In the genomic region with DNA sequence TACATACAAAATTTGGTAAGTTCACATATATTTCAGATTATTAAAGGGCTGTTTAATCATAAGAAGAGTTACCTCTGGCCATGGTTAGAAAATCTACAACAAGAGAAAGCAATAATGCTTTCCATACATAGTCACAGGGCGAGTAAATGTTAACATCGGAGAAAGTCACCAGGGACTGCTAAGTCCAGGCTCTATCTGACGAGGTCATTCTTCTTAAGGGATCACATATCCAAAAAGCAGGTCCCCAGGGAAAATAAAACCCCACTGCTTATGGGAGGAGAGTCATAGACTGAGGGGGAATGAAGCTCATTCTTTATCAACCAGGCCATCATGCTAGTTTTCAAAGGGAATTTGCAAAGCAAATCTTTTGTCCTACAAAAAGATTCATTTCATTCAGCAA, we compare ENCODE assay signal across 18 cellular contexts. TPM values are rescaled to one million over a fixed set of nuclear protein-coding genes. Genes with fewer than 3 reads are reported as not detected.
DNase-seq lines count a peak whose midpoint lies in the region; ATAC-seq, FAIRE-seq and TF ChIP-seq lines count a peak whose summit lies in the region.
"Had no signal": no experiment of that assay in that cellular context is flagged by ENCODE, and none has a peak within 500 bp of the region (broad histone marks: within the 10 kb centered on the region; RNA-seq: fewer than 3 reads in every experiment).

No MANE protein-coding gene starts in this region.

- in situ Hi-C loops in HepG2 (cut with HindIII; ENCODE audit: extremely low pct_ligation_motif_present, low pct_unique_long_range_greater_than_20kb) = no loop called here

- no peak for TF ChIP-seq RAD21 in HepG2 (CRISPR knock-in tag; IDR thresholded peaks at IDR 0.05)

- no peaks in the 10 kb centered on the region for H3K36me3 ChIP-seq in HepG2 (replicated peaks in 1 of 2; ENCODE audit: control insufficient read depth in 1 of 2, insufficient read depth in 2 of 2, low read length in 2 of 2)
- H3K36me3 ChIP-seq in right lobe of liver = no peaks in the 10 kb centered on the region
- H3K36me3 ChIP-seq: adrenal gland, gastroesophageal sphincter had no signal

- H3K4me1 Mint-ChIP-seq in T-cell = peaks cover 43 to 76% (median 70%) of the 10 kb centered on the region in 3 donors
- H3K4me1 Mint-ChIP-seq in immature natural killer cell = peaks cover 63 to 79% of the 10 kb centered on the region in 2 donors

- DNase-seq in HepG2 (ENCODE audit: low spot score) = no peak
- DNase-seq in right lobe of liver = no peak
- DNase-seq in T-cell = no peak
- DNase-seq in immature natural killer cell = no peak
- DNase-seq in HTR-8/SVneo (ENCODE audit: insufficient read length, low spot score) = no peak
- DNase-seq in stimulated activated naive CD8-positive, alpha-beta T cell treated with anti-CD3 and anti-CD28 coated beads, Interleukin-15, Interleukin-2, amounts not matched to agents 100 U/mL and 50 U/mL, for 24 hours = no peak
- DNase-seq: activated CD8-positive, alpha-beta T cell treated with anti-CD3 and anti-CD28 coated beads, Interleukin-2, amount 10 ng/mL, durations not matched to agents 7 days and 5 days; adrenal gland; NCI-H2029 treated with DMSO at 0.1 percent for 48 hours; stimulated activated CD4-positive, alpha-beta T cell treated with anti-CD3 and anti-CD28 coated beads, Interleukin-4, amount 100 ng/mL, for 4 hours; T1000 had no signal

- FAIRE-seq in HepG2 (lab: Jason Lieb, UNC) (no peak), HTR-8/SVneo (lab: Jason Lieb, UNC) (no peak)
- FAIRE-seq: K562 had no signal

- TF ChIP-seq CTCF in HepG2 (CRISPR knock-in tag; IDR thresholded peaks at IDR 0.05) = no peak
- TF ChIP-seq CTCF in right lobe of liver (IDR thresholded peaks at IDR 0.05) = no peak

- no TSS peak for BruUV-seq in HepG2 (replicated peaks; lab: Mats Ljungman, UMichigan)

- H3K27ac ChIP-seq in HepG2 (ENCODE audit: extremely low read length, insufficient read depth, low read length) (peak overlapping the region; percentile 0), right lobe of liver (no peak overlapping the region)
- H3K27ac ChIP-seq: gastroesophageal sphincter had no signal

- CTCF ChIA-PET in HepG2 (lab: Yijun Ruan, JAX; ENCODE audit: low intra/inter-chr PET ratio, low total read pairs) = no interaction called here
- CTCF ChIA-PET in T-cell (lab: Charles Lee) = interaction anchor here in 1 of 2 donors (1.2 kb wide), 1 partner anchor 10 kb away, joined by 5 read pairs; no protein-coding TSS in a partner anchor

- intact Hi-C loops in HepG2 (cut with micrococcal nuclease; ENCODE audit: unreplicated experiment) (no loop called here), right lobe of liver (cut with DNase I) (no loop called here)

- H3K9ac ChIP-seq in HepG2 (ENCODE audit: insufficient read depth, low read depth, low read length) = no peak overlapping the region

- ATAC-seq in HepG2 (no peak), right lobe of liver (no peak), T-cell (replicated peaks in 1 of 4) (no peak), GM18505 (IDR thresholded peaks at IDR 0.05; ENCODE audit: unreplicated experiment) (no peak), HG02642 (IDR thresholded peaks at IDR 0.05; ENCODE audit: poor library complexity, unreplicated experiment) (no peak)
- ATAC-seq in stimulated activated naive CD8-positive, alpha-beta T cell treated with anti-CD3 and anti-CD28 coated beads, Interleukin-15, Interleukin-2, amounts not matched to agents 100 U/mL and 50 U/mL, for 24 hours = no peak
- ATAC-seq: activated CD8-positive, alpha-beta T cell treated with anti-CD3 and anti-CD28 coated beads, Interleukin-2, amount 10 ng/mL, durations not matched to agents 7 days and 5 days; gastroesophageal sphincter; HCT116; K562 had no signal

- H3K79me2 ChIP-seq in HepG2 (ENCODE audit: insufficient read depth, low read length) = peaks cover 50% of the 10 kb centered on the region

- H3K9me3 ChIP-seq in HepG2 (ENCODE audit: low read length) = no peaks in the 10 kb centered on the region
- H3K9me3 ChIP-seq in right lobe of liver = no peaks in the 10 kb centered on the region
- H3K9me3 ChIP-seq: adrenal gland, gastroesophageal sphincter had no signal

- WGBS in HepG2 (ENCODE audit: low lambda C conversion rate) = 84% methylated on average over 3 of the region's 3 CpGs
- WGBS in right lobe of liver (ENCODE audit: insufficient coverage, low coverage, low lambda C conversion rate, missing lambda C conversion rate) = 90% methylated on average over 3 of the region's 3 CpGs

- no peaks in the 10 kb centered on the region for H4K20me1 ChIP-seq in HepG2 (ENCODE audit: insufficient read depth, low read length)

- H3K27me3 Mint-ChIP-seq in T-cell = no peaks in the 10 kb centered on the region
- H3K27me3 Mint-ChIP-seq in immature natural killer cell (ENCODE audit: low read depth in 3 of 3) = peaks cover 0 to 14% (median 4%) of the 10 kb centered on the region in 3 donors

- POLR2A ChIA-PET in HepG2 (lab: Yijun Ruan, JAX) (interaction anchor here (1.4 kb wide), 1 partner anchor 10 kb away, joined by 3 read pairs; no protein-coding TSS in a partner anchor), T-cell (lab: Charles Lee) (interaction anchor here in 1 of 2 donors (1.0 kb wide), 1 partner anchor 10 kb away, joined by 5 read pairs; no protein-coding TSS in a partner anchor)

- no peak overlapping the region for H3K4me3 ChIP-seq in HepG2 (replicated peaks in 1 of 3; ENCODE audit: insufficient read depth in 1 of 3, low read depth in 2 of 3, low read length in 3 of 3)
- no peak overlapping the region for H3K4me3 ChIP-seq in right lobe of liver
- H3K4me3 ChIP-seq: adrenal gland, gastroesophageal sphincter, K562 had no signal

- TF ChIP-seq POLR2A in HepG2 (IDR thresholded peaks at IDR 0.05; ENCODE audit: insufficient read depth in 1 of 2, low read depth in 2 of 2, low read length in 2 of 2) (no peak), right lobe of liver (IDR thresholded peaks at IDR 0.05) (no peak), GM18505 (IDR thresholded peaks at IDR 0.05; ENCODE audit: borderline replicate concordance, extremely low read depth, insufficient read depth, insufficient read length) (no peak)

- no peaks in the 10 kb centered on the region; a peak in 1 of 5 replicates for H3K27me3 ChIP-seq in HepG2 (ENCODE audit: control insufficient read depth in 1 of 2, insufficient read depth in 2 of 2, low read length in 2 of 2)
- no peaks in the 10 kb centered on the region for H3K27me3 ChIP-seq in right lobe of liver
- H3K27me3 ChIP-seq: adrenal gland, gastroesophageal sphincter had no signal

- no peak overlapping the region for H2AFZ ChIP-seq in HepG2 (ENCODE audit: low read length)

- peak overlapping the region; percentile 22; the same call in 1 of the 2 replicates for H3K4me2 ChIP-seq in HepG2 (ENCODE audit: low read depth, low read length)

- H3K27ac Mint-ChIP-seq in T-cell (peak overlapping the region; percentile 34 to 76), immature natural killer cell (peak overlapping the region in 5 of 6 donors; percentile 35 to 83 (median 49))
- H3K27ac Mint-ChIP-seq: activated CD8-positive, alpha-beta T cell treated with anti-CD3 and anti-CD28 coated beads, Interleukin-2, amount 10 ng/mL, durations not matched to agents 7 days and 5 days had no signal

- H3K36me3 Mint-ChIP-seq in T-cell (no peaks in the 10 kb centered on the region), immature natural killer cell (peaks cover 0 to 3% (median 0%) of the 10 kb centered on the region in 3 donors)

- TF ChIP-seq EP300 in HepG2 (IDR thresholded peaks at IDR 0.05; ENCODE audit: low read depth in 2 of 2, low read length in 2 of 2) (no peak), HepG2 (CRISPR knock-in tag; IDR thresholded peaks at IDR 0.05; ENCODE audit: borderline replicate concordance) (no peak)

- no peak overlapping the region for H3K4me3 Mint-ChIP-seq in T-cell
- peak overlapping the region in 1 of 5 donors; percentile 32 for H3K4me3 Mint-ChIP-seq in immature natural killer cell
- H3K4me3 Mint-ChIP-seq: activated CD8-positive, alpha-beta T cell treated with anti-CD3 and anti-CD28 coated beads, Interleukin-2, amount 10 ng/mL, durations not matched to agents 7 days and 5 days had no signal

- peaks cover 70% of the 10 kb centered on the region for H3K4me1 ChIP-seq in HepG2 (ENCODE audit: insufficient read depth, low read length)
- peaks cover 0 to 56% (median 10%) of the 10 kb centered on the region in 4 donors for H3K4me1 ChIP-seq in right lobe of liver

- H3K9me3 Mint-ChIP-seq in T-cell = no peaks in the 10 kb centered on the region
- H3K9me3 Mint-ChIP-seq in immature natural killer cell = no peaks in the 10 kb centered on the region

RNA-seq across cellular contexts. Expression of a gene that starts 3.1 kb away (rescaled TPM):
- total RNA-seq in HepG2 (2016; rRNA removed; fragmentation: Illumina TruSeq; extraction: Trizol) = 45.3 and 53.2 TPM in 2 replicates
- 13.8 and 14.6 TPM in 2 replicates for total RNA-seq in HepG2 (2016; cell fraction: cytosol; rRNA removed; fragmentation: Illumina TruSeq; extraction: Trizol; ENCODE audit: low read depth)
- total RNA-seq in HepG2 (2016; cell fraction: insoluble cytoplasmic fraction; rRNA removed; fragmentation: Illumina TruSeq; extraction: Trizol) = 46.3 and 55.2 TPM in 2 replicates
- total RNA-seq in HepG2 (2016; cell fraction: membrane; rRNA removed; fragmentation: Illumina TruSeq; extraction: Trizol) = 13.3 and 14.5 TPM in 2 replicates
- total RNA-seq in HepG2 (2016; cell fraction: nucleus; rRNA removed; fragmentation: Illumina TruSeq; extraction: Trizol) = 47.1 and 49.4 TPM in 2 replicates
- 26.4 and 28.5 TPM in 2 replicates for polyA plus RNA-seq in HepG2 (2011; rRNA removed)
- 16.4 and 21.4 TPM in 2 replicates for polyA plus RNA-seq in HepG2 (2011; cell fraction: cytosol; rRNA removed)
- polyA plus RNA-seq in HepG2 (2011; cell fraction: nucleus; rRNA removed) = 62.7 and 74.7 TPM in 2 replicates
- polyA plus RNA-seq in HepG2 (2012) = 25.2 and 26.1 TPM in 2 replicates
- 3.8 and 4.3 TPM in 2 replicates for polyA plus RNA-seq in HepG2 (2016; cell fraction: cytosol; fragmentation: Illumina TruSeq; extraction: Trizol; ENCODE audit: low read depth)
- 44.0 and 44.3 TPM in 2 replicates for polyA plus RNA-seq in HepG2 (2016; cell fraction: insoluble cytoplasmic fraction; fragmentation: Illumina TruSeq; extraction: Trizol; ENCODE audit: low read depth)
- 5.2 and 5.6 TPM in 2 replicates for polyA plus RNA-seq in HepG2 (2016; cell fraction: membrane; fragmentation: Illumina TruSeq; extraction: Trizol; ENCODE audit: low read depth)
- polyA plus RNA-seq in HepG2 (2016; cell fraction: nucleus; fragmentation: Illumina TruSeq; extraction: Trizol; ENCODE audit: insufficient read depth, low read depth) = 61.7 and 67.8 TPM in 2 replicates
- 104 and 131 TPM in 2 replicates for polyA minus RNA-seq in HepG2 (2011; rRNA and poly(A)+ RNA removed; ENCODE audit: low replicate concordance)
- 27.9 and 30.3 TPM in 2 replicates for polyA minus RNA-seq in HepG2 (2011; cell fraction: cytosol; rRNA and poly(A)+ RNA removed)
- polyA minus RNA-seq in HepG2 (2011; cell fraction: nucleus; rRNA and poly(A)+ RNA removed) = 110 and 122 TPM in 2 replicates
- 10 to 100 TPM; 20.8 to 43.2 (median 28.8) TPM for total RNA-seq in right lobe of liver
- total RNA-seq in T-cell = 10 to 100 TPM; 61.1 to 87.9 (median 64.1) TPM
- 10 to 100 TPM; 19.4 to 38.3 (median 32.0) TPM for polyA plus RNA-seq in immature natural killer cell

RNA-seq across cellular contexts. Expression of a gene that starts 33.6 kb away (rescaled TPM):
- total RNA-seq in HepG2 (2016; rRNA removed; fragmentation: Illumina TruSeq; extraction: Trizol) = 7.0 and 11.2 TPM in 2 replicates
- 4.9 and 5.3 TPM in 2 replicates for total RNA-seq in HepG2 (2016; cell fraction: cytosol; rRNA removed; fragmentation: Illumina TruSeq; extraction: Trizol; ENCODE audit: low read depth)
- 8.3 and 10.2 TPM in 2 replicates for total RNA-seq in HepG2 (2016; cell fraction: insoluble cytoplasmic fraction; rRNA removed; fragmentation: Illumina TruSeq; extraction: Trizol)
- 5.7 and 6.2 TPM in 2 replicates for total RNA-seq in HepG2 (2016; cell fraction: membrane; rRNA removed; fragmentation: Illumina TruSeq; extraction: Trizol)
- total RNA-seq in HepG2 (2016; cell fraction: nucleus; rRNA removed; fragmentation: Illumina TruSeq; extraction: Trizol) = 3.8 and 3.9 TPM in 2 replicates
- 4.0 and 4.3 TPM in 2 replicates for polyA plus RNA-seq in HepG2 (2011; rRNA removed)
- polyA plus RNA-seq in HepG2 (2011; cell fraction: cytosol; rRNA removed) = 5.1 and 5.3 TPM in 2 replicates
- polyA plus RNA-seq in HepG2 (2011; cell fraction: nucleus; rRNA removed) = 1.4 and 1.5 TPM in 2 replicates
- polyA plus RNA-seq in HepG2 (2012) = 2.9 and 5.9 TPM in 2 replicates
- 7.3 and 11.4 TPM in 2 replicates for polyA plus RNA-seq in HepG2 (2016; cell fraction: cytosol; fragmentation: Illumina TruSeq; extraction: Trizol; ENCODE audit: low read depth)
- 12.5 and 14.4 TPM in 2 replicates for polyA plus RNA-seq in HepG2 (2016; cell fraction: insoluble cytoplasmic fraction; fragmentation: Illumina TruSeq; extraction: Trizol; ENCODE audit: low read depth)
- polyA plus RNA-seq in HepG2 (2016; cell fraction: membrane; fragmentation: Illumina TruSeq; extraction: Trizol; ENCODE audit: low read depth) = 5.9 and 8.0 TPM in 2 replicates
- 6.1 and 6.5 TPM in 2 replicates for polyA plus RNA-seq in HepG2 (2016; cell fraction: nucleus; fragmentation: Illumina TruSeq; extraction: Trizol; ENCODE audit: insufficient read depth, low read depth)
- polyA minus RNA-seq in HepG2 (2011; rRNA and poly(A)+ RNA removed; ENCODE audit: low replicate concordance) = 0.82 and 2.6 TPM in 2 replicates
- polyA minus RNA-seq in HepG2 (2011; cell fraction: cytosol; rRNA and poly(A)+ RNA removed) = not detected in 2 replicates
- polyA minus RNA-seq in HepG2 (2011; cell fraction: nucleus; rRNA and poly(A)+ RNA removed) = 1.7 and 3.4 TPM in 2 replicates
- total RNA-seq in right lobe of liver = 1 to 10 TPM in 3 of 6 experiments, under 1 TPM in 1, not detected in 2; 0.62 to 2.6 (median 1.4) TPM
- total RNA-seq in T-cell = 1 to 10 TPM; 3.2 to 8.5 (median 7.8) TPM
- polyA plus RNA-seq in immature natural killer cell = 10 to 100 TPM; 15.6 to 17.8 (median 16.8) TPM

RNA-seq across cellular contexts. Expression of a gene that starts 53.8 kb away (rescaled TPM):
- total RNA-seq in HepG2 (2016; rRNA removed; fragmentation: Illumina TruSeq; extraction: Trizol) (not detected in 2 replicates), right lobe of liver (1 to 10 TPM in 1 of 6 experiments, under 1 TPM in 1, not detected in 4; 0.59 to 1.7 TPM), T-cell (1 to 10 TPM in 1 of 5 donors, under 1 TPM in 2, not detected in 2; 0.28 to 1.3 (median 0.53) TPM)
- not detected in 2 replicates for total RNA-seq in HepG2 (2016; cell fraction: cytosol; rRNA removed; fragmentation: Illumina TruSeq; extraction: Trizol; ENCODE audit: low read depth)
- not detected in 2 replicates for total RNA-seq in HepG2 (2016; cell fraction: insoluble cytoplasmic fraction; rRNA removed; fragmentation: Illumina TruSeq; extraction: Trizol)
- total RNA-seq in HepG2 (2016; cell fraction: membrane; rRNA removed; fragmentation: Illumina TruSeq; extraction: Trizol) = not detected in 2 replicates
- total RNA-seq in HepG2 (2016; cell fraction: nucleus; rRNA removed; fragmentation: Illumina TruSeq; extraction: Trizol) = not detected in 2 replicates
- polyA plus RNA-seq in HepG2 (2011; rRNA removed) (0.05 and 0.36 TPM in 2 replicates), immature natural killer cell (10 to 100 TPM in 1 of 3 donors, 1 to 10 TPM in 1, under 1 TPM in 1; 0.84 to 10.5 (median 5.1) TPM)
- 0.08 and 0.17 TPM in 2 replicates for polyA plus RNA-seq in HepG2 (2011; cell fraction: cytosol; rRNA removed)
- polyA plus RNA-seq in HepG2 (2011; cell fraction: nucleus; rRNA removed) = 0.47 and 0.83 TPM in 2 replicates
- not detected in 2 replicates for polyA plus RNA-seq in HepG2 (2012)
- polyA plus RNA-seq in HepG2 (2016; cell fraction: cytosol; fragmentation: Illumina TruSeq; extraction: Trizol; ENCODE audit: low read depth) = not detected in 2 replicates
- polyA plus RNA-seq in HepG2 (2016; cell fraction: insoluble cytoplasmic fraction; fragmentation: Illumina TruSeq; extraction: Trizol; ENCODE audit: low read depth) = not detected in 2 replicates
- polyA plus RNA-seq in HepG2 (2016; cell fraction: membrane; fragmentation: Illumina TruSeq; extraction: Trizol; ENCODE audit: low read depth) = not detected in 2 replicates
- polyA plus RNA-seq in HepG2 (2016; cell fraction: nucleus; fragmentation: Illumina TruSeq; extraction: Trizol; ENCODE audit: insufficient read depth, low read depth) = not detected in 2 replicates
- 0.66 and 5.5 TPM in 2 replicates for polyA minus RNA-seq in HepG2 (2011; rRNA and poly(A)+ RNA removed; ENCODE audit: low replicate concordance)
- not detected in 2 replicates for polyA minus RNA-seq in HepG2 (2011; cell fraction: cytosol; rRNA and poly(A)+ RNA removed)
- 0.62 TPM in 1 of 2 replicates, not detected in the other for polyA minus RNA-seq in HepG2 (2011; cell fraction: nucleus; rRNA and poly(A)+ RNA removed)
- total RNA-seq: activated CD8-positive, alpha-beta T cell treated with anti-CD3 and anti-CD28 coated beads, Interleukin-2, amount 10 ng/mL, durations not matched to agents 7 days and 5 days; liver; posterior vena cava had no signal
- polyA plus RNA-seq: liver had no signal
